8 cellular contexts compared by ENCODE assay signal in genomic region chr7:1569440-1569832, GRCh38. TPM values are rescaled to one million over a fixed set of nuclear protein-coding genes. Genes with fewer than 3 reads are reported as not detected.
A peak's percentile ranks its signal among the peaks of the same experiment; 100 is the strongest.
DNase-seq lines count a peak whose midpoint lies in the region; ATAC-seq, FAIRE-seq and TF ChIP-seq lines count a peak whose summit lies in the region.

No MANE protein-coding gene starts in this region.

- H2AFZ ChIP-seq in HepG2 (ENCODE audit: low read length) = no peak overlapping the region

- H3K9me3 ChIP-seq in HepG2 (ENCODE audit: low read length) = no peaks in the 10 kb centered on the region
- H3K9me3 ChIP-seq in upper lobe of right lung = no peaks in the 10 kb centered on the region

- peak overlapping the region; percentile 79 for H3K4me3 Mint-ChIP-seq in activated naive CD4-positive, alpha-beta T cell treated with anti-CD3 and anti-CD28 coated beads for 36 hours

- no peak for TF ChIP-seq POLR2A in HepG2 (IDR thresholded peaks at IDR 0.05; ENCODE audit: insufficient read depth in 1 of 2, low read depth in 2 of 2, low read length in 2 of 2)

- TF ChIP-seq CTCF in HepG2 (CRISPR knock-in tag; IDR thresholded peaks at IDR 0.05) = no peak
- no peak for TF ChIP-seq CTCF in upper lobe of right lung (IDR thresholded peaks at IDR 0.05)

- no peak for DNase-seq in activated naive CD4-positive, alpha-beta T cell treated with anti-CD3 and anti-CD28 coated beads for 36 hours
- no peak for DNase-seq in activated naive CD4-positive, alpha-beta T cell (lab: John Stamatoyannopoulos, UW)
- DNase-seq in activated naive CD4-positive, alpha-beta T cell treated with anti-CD3 and anti-CD28 coated beads, Interleukin-2, amount 50 U/mL, for 72 hours (ENCODE audit: low spot score in 2 of 2) = no peak
- DNase-seq in HepG2 (ENCODE audit: low spot score) (no peak), upper lobe of right lung (no peak), HPDE6-E6E7 (ENCODE audit: extremely low spot score) (no peak), occipital lobe (lab: John Stamatoyannopoulos, UW) (no peak)

- H3K36me3 ChIP-seq in HepG2 (replicated peaks in 1 of 2; ENCODE audit: control insufficient read depth in 1 of 2, insufficient read depth in 2 of 2, low read length in 2 of 2) = peaks cover 2 to 14% of the 10 kb centered on the region in 2 experiments; a peak in 2 of 5 replicates
- peaks cover 11% of the 10 kb centered on the region for H3K36me3 ChIP-seq in upper lobe of right lung

- peak overlapping the region; percentile 86 for H3K27ac Mint-ChIP-seq in activated naive CD4-positive, alpha-beta T cell treated with anti-CD3 and anti-CD28 coated beads for 36 hours
- peak overlapping the region; percentile 90 to 92 for H3K27ac Mint-ChIP-seq in activated naive CD4-positive, alpha-beta T cell treated with anti-CD3 and anti-CD28 coated beads, Interleukin-2, amount 50 U/mL, for 72 hours

- no peaks in the 10 kb centered on the region for H3K27me3 Mint-ChIP-seq in activated naive CD4-positive, alpha-beta T cell treated with anti-CD3 and anti-CD28 coated beads for 36 hours (ENCODE audit: low read depth)

- FAIRE-seq in HepG2 (lab: Jason Lieb, UNC) = no peak

- H3K4me3 ChIP-seq in HepG2 (replicated peaks in 1 of 3; ENCODE audit: insufficient read depth in 1 of 3, low read depth in 2 of 3, low read length in 3 of 3) = peak overlapping the region; percentile 68 to 96 (median 86)
- peak overlapping the region; percentile 79 for H3K4me3 ChIP-seq in upper lobe of right lung

- TF ChIP-seq RAD21 in HepG2 (CRISPR knock-in tag; IDR thresholded peaks at IDR 0.05) = no peak

- H3K4me2 ChIP-seq in HepG2 (ENCODE audit: low read depth, low read length) = peak overlapping the region; percentile 91

- peak overlapping the region; percentile 97 for H3K9ac ChIP-seq in HepG2 (ENCODE audit: insufficient read depth, low read depth, low read length)

- TF ChIP-seq EP300 in HepG2 (IDR thresholded peaks at IDR 0.05; ENCODE audit: low read depth in 2 of 2, low read length in 2 of 2) (no peak), HepG2 (CRISPR knock-in tag; IDR thresholded peaks at IDR 0.05; ENCODE audit: borderline replicate concordance) (no peak)

- intact Hi-C loops in activated naive CD4-positive, alpha-beta T cell treated with anti-CD3 and anti-CD28 coated beads for 36 hours (cut with micrococcal nuclease) = loop anchor here (1.0 kb wide), 1 partner anchor 65 kb away; the partner anchor contains the start of gene INTS1
- intact Hi-C loops in HepG2 (cut with micrococcal nuclease; ENCODE audit: unreplicated experiment) = no loop called here
- intact Hi-C loops in upper lobe of right lung (cut with DNase I) = no loop called here

- no peaks in the 10 kb centered on the region; a peak in 1 of 5 replicates for H3K27me3 ChIP-seq in HepG2 (ENCODE audit: control insufficient read depth in 1 of 2, insufficient read depth in 2 of 2, low read length in 2 of 2)
- H3K27me3 ChIP-seq in upper lobe of right lung = no peaks in the 10 kb centered on the region

- H3K79me2 ChIP-seq in HepG2 (ENCODE audit: insufficient read depth, low read length) = peaks cover 7% of the 10 kb centered on the region

- H3K4me1 ChIP-seq in HepG2 (ENCODE audit: insufficient read depth, low read length) = peaks cover 37% of the 10 kb centered on the region
- H3K4me1 ChIP-seq in upper lobe of right lung = peaks cover 24% of the 10 kb centered on the region

- H3K9me3 Mint-ChIP-seq in activated naive CD4-positive, alpha-beta T cell treated with anti-CD3 and anti-CD28 coated beads for 36 hours = no peaks in the 10 kb centered on the region
- H3K9me3 Mint-ChIP-seq in activated naive CD4-positive, alpha-beta T cell treated with anti-CD3 and anti-CD28 coated beads, Interleukin-2, amount 50 U/mL, for 72 hours = no peaks in the 10 kb centered on the region

- H3K27ac ChIP-seq in HepG2 (ENCODE audit: extremely low read length, insufficient read depth, low read length) = peak overlapping the region; percentile 63
- peak overlapping the region; percentile 93 for H3K27ac ChIP-seq in upper lobe of right lung

- WGBS in HepG2 (ENCODE audit: low lambda C conversion rate) = 2% methylated on average over 27 of the region's 27 CpGs

- POLR2A ChIA-PET in HepG2 (lab: Yijun Ruan, JAX) = interaction anchor here (1.5 to 2.1 kb wide), 2 partner anchors 14 to 33 kb away, joined by 5 to 6 read pairs; partner anchors contain the start of gene TMEM184A

- no peaks in the 10 kb centered on the region for H4K20me1 ChIP-seq in HepG2 (ENCODE audit: insufficient read depth, low read length)

- ATAC-seq in activated naive CD4-positive, alpha-beta T cell treated with anti-CD3 and anti-CD28 coated beads, Interleukin-2, amount 50 U/mL, for 72 hours = peak in 1 of 2 donors; percentile 50
- ATAC-seq in HepG2 (no peak), upper lobe of right lung (no peak), GM18909 (IDR thresholded peaks at IDR 0.05; ENCODE audit: poor library complexity, unreplicated experiment) (no peak)

- H3K36me3 Mint-ChIP-seq in activated naive CD4-positive, alpha-beta T cell treated with anti-CD3 and anti-CD28 coated beads for 36 hours (ENCODE audit: low read depth) = peaks cover 27% of the 10 kb centered on the region
- H3K36me3 Mint-ChIP-seq in activated naive CD4-positive, alpha-beta T cell treated with anti-CD3 and anti-CD28 coated beads, Interleukin-2, amount 50 U/mL, for 72 hours = peaks cover 8 to 18% of the 10 kb centered on the region in 2 donors

- CTCF ChIA-PET in activated naive CD4-positive, alpha-beta T cell treated with anti-CD3 and anti-CD28 coated beads for 36 hours (lab: Charles Lee) = interaction anchor here (0.6 kb wide), 1 partner anchor 10 kb away, joined by 4 read pairs; no protein-coding TSS in a partner anchor
- CTCF ChIA-PET in HepG2 (lab: Yijun Ruan, JAX; ENCODE audit: low intra/inter-chr PET ratio, low total read pairs) = no interaction called here

- peaks cover 37% of the 10 kb centered on the region for H3K4me1 Mint-ChIP-seq in activated naive CD4-positive, alpha-beta T cell treated with anti-CD3 and anti-CD28 coated beads for 36 hours (ENCODE audit: low read depth)

- no TSS peak for BruUV-seq in HepG2 (replicated peaks; lab: Mats Ljungman, UMichigan)

- in situ Hi-C loops in HepG2 (cut with HindIII; ENCODE audit: extremely low pct_ligation_motif_present, low pct_unique_long_range_greater_than_20kb) = no loop called here

RNA-seq across cellular contexts. Expression of gene PSMG3, which starts 0.4 kb away (rescaled TPM):
- total RNA-seq in activated naive CD4-positive, alpha-beta T cell treated with anti-CD3 and anti-CD28 coated beads for 36 hours = 10 to 100 TPM; 29.8 to 33.9 TPM
- 10 to 100 TPM; 26.8 to 36.4 TPM for total RNA-seq in activated naive CD4-positive, alpha-beta T cell treated with anti-CD3 and anti-CD28 coated beads, Interleukin-2, amount 50 U/mL, for 72 hours
- total RNA-seq in HepG2 (2016; rRNA removed; fragmentation: Illumina TruSeq; extraction: Trizol) (46.7 and 48.4 TPM in 2 replicates), upper lobe of right lung (20.3 TPM), occipital lobe (19.2 TPM)
- 83.1 and 98.2 TPM in 2 replicates for total RNA-seq in HepG2 (2016; cell fraction: cytosol; rRNA removed; fragmentation: Illumina TruSeq; extraction: Trizol; ENCODE audit: low read depth)
- total RNA-seq in HepG2 (2016; cell fraction: insoluble cytoplasmic fraction; rRNA removed; fragmentation: Illumina TruSeq; extraction: Trizol) = 50.6 and 51.2 TPM in 2 replicates
- 102 and 118 TPM in 2 replicates for total RNA-seq in HepG2 (2016; cell fraction: membrane; rRNA removed; fragmentation: Illumina TruSeq; extraction: Trizol)
- 24.1 and 28.4 TPM in 2 replicates for total RNA-seq in HepG2 (2016; cell fraction: nucleus; rRNA removed; fragmentation: Illumina TruSeq; extraction: Trizol)
- 29.3 and 29.6 TPM in 2 replicates for polyA plus RNA-seq in HepG2 (2011; rRNA removed)
- 36.1 and 44.9 TPM in 2 replicates for polyA plus RNA-seq in HepG2 (2011; cell fraction: cytosol; rRNA removed)
- 29.2 and 39.8 TPM in 2 replicates for polyA plus RNA-seq in HepG2 (2011; cell fraction: nucleus; rRNA removed)
- polyA plus RNA-seq in HepG2 (2012) = 15.8 and 28.3 TPM in 2 replicates
- polyA plus RNA-seq in HepG2 (2016; cell fraction: cytosol; fragmentation: Illumina TruSeq; extraction: Trizol; ENCODE audit: low read depth) = 72.7 and 106 TPM in 2 replicates
- polyA plus RNA-seq in HepG2 (2016; cell fraction: insoluble cytoplasmic fraction; fragmentation: Illumina TruSeq; extraction: Trizol; ENCODE audit: low read depth) = 49.5 and 55.3 TPM in 2 replicates
- 82.6 and 104 TPM in 2 replicates for polyA plus RNA-seq in HepG2 (2016; cell fraction: membrane; fragmentation: Illumina TruSeq; extraction: Trizol; ENCODE audit: low read depth)
- polyA plus RNA-seq in HepG2 (2016; cell fraction: nucleus; fragmentation: Illumina TruSeq; extraction: Trizol; ENCODE audit: insufficient read depth, low read depth) = 48.5 and 51.1 TPM in 2 replicates
- 17.7 and 43.7 TPM in 2 replicates for polyA minus RNA-seq in HepG2 (2011; rRNA and poly(A)+ RNA removed; ENCODE audit: low replicate concordance)
- polyA minus RNA-seq in HepG2 (2011; cell fraction: cytosol; rRNA and poly(A)+ RNA removed) = 8.9 and 9.7 TPM in 2 replicates
- 4.7 and 6.2 TPM in 2 replicates for polyA minus RNA-seq in HepG2 (2011; cell fraction: nucleus; rRNA and poly(A)+ RNA removed)

RNA-seq across cellular contexts. Expression of gene TMEM184A, which starts 13.4 kb away (rescaled TPM):
- total RNA-seq in activated naive CD4-positive, alpha-beta T cell treated with anti-CD3 and anti-CD28 coated beads for 36 hours = under 1 TPM in 1 of 2 experiments, not detected in 1; 0.36 TPM
- under 1 TPM; 0.12 to 0.73 TPM for total RNA-seq in activated naive CD4-positive, alpha-beta T cell treated with anti-CD3 and anti-CD28 coated beads, Interleukin-2, amount 50 U/mL, for 72 hours
- 3.1 and 9.5 TPM in 2 replicates for total RNA-seq in HepG2 (2016; rRNA removed; fragmentation: Illumina TruSeq; extraction: Trizol)
- 4.3 and 4.6 TPM in 2 replicates for total RNA-seq in HepG2 (2016; cell fraction: cytosol; rRNA removed; fragmentation: Illumina TruSeq; extraction: Trizol; ENCODE audit: low read depth)
- 3.8 and 10.6 TPM in 2 replicates for total RNA-seq in HepG2 (2016; cell fraction: insoluble cytoplasmic fraction; rRNA removed; fragmentation: Illumina TruSeq; extraction: Trizol)
- total RNA-seq in HepG2 (2016; cell fraction: membrane; rRNA removed; fragmentation: Illumina TruSeq; extraction: Trizol) = 5.7 and 6.3 TPM in 2 replicates
- total RNA-seq in HepG2 (2016; cell fraction: nucleus; rRNA removed; fragmentation: Illumina TruSeq; extraction: Trizol) = 11.4 and 11.7 TPM in 2 replicates
- 20.4 and 33.1 TPM in 2 replicates for polyA plus RNA-seq in HepG2 (2011; rRNA removed)
- 9.9 and 13.2 TPM in 2 replicates for polyA plus RNA-seq in HepG2 (2011; cell fraction: cytosol; rRNA removed)
- polyA plus RNA-seq in HepG2 (2011; cell fraction: nucleus; rRNA removed) = 144 and 175 TPM in 2 replicates
- polyA plus RNA-seq in HepG2 (2012) = 8.4 and 10.9 TPM in 2 replicates
- polyA plus RNA-seq in HepG2 (2016; cell fraction: cytosol; fragmentation: Illumina TruSeq; extraction: Trizol; ENCODE audit: low read depth) = 3.6 and 4.0 TPM in 2 replicates
- 4.3 and 5.0 TPM in 2 replicates for polyA plus RNA-seq in HepG2 (2016; cell fraction: insoluble cytoplasmic fraction; fragmentation: Illumina TruSeq; extraction: Trizol; ENCODE audit: low read depth)
- 4.3 and 5.3 TPM in 2 replicates for polyA plus RNA-seq in HepG2 (2016; cell fraction: membrane; fragmentation: Illumina TruSeq; extraction: Trizol; ENCODE audit: low read depth)
- 25.4 and 29.2 TPM in 2 replicates for polyA plus RNA-seq in HepG2 (2016; cell fraction: nucleus; fragmentation: Illumina TruSeq; extraction: Trizol; ENCODE audit: insufficient read depth, low read depth)
- 70.5 and 85.2 TPM in 2 replicates for polyA minus RNA-seq in HepG2 (2011; rRNA and poly(A)+ RNA removed; ENCODE audit: low replicate concordance)
- polyA minus RNA-seq in HepG2 (2011; cell fraction: cytosol; rRNA and poly(A)+ RNA removed) = 6.3 and 12.4 TPM in 2 replicates
- 27.6 and 31.7 TPM in 2 replicates for polyA minus RNA-seq in HepG2 (2011; cell fraction: nucleus; rRNA and poly(A)+ RNA removed)
- 4.4 TPM for total RNA-seq in upper lobe of right lung
- total RNA-seq in occipital lobe = not detected

RNA-seq across cellular contexts. Expression of gene MAFK, which starts 38.9 kb away (rescaled TPM):
- total RNA-seq in activated naive CD4-positive, alpha-beta T cell treated with anti-CD3 and anti-CD28 coated beads for 36 hours = 10 to 100 TPM; 33.0 to 34.6 TPM
- total RNA-seq in activated naive CD4-positive, alpha-beta T cell treated with anti-CD3 and anti-CD28 coated beads, Interleukin-2, amount 50 U/mL, for 72 hours = 10 to 100 TPM; 34.1 to 37.3 TPM
- total RNA-seq in HepG2 (2016; rRNA removed; fragmentation: Illumina TruSeq; extraction: Trizol) = 9.2 and 10.4 TPM in 2 replicates
- 1.4 and 1.5 TPM in 2 replicates for total RNA-seq in HepG2 (2016; cell fraction: cytosol; rRNA removed; fragmentation: Illumina TruSeq; extraction: Trizol; ENCODE audit: low read depth)
- 8.1 and 11.1 TPM in 2 replicates for total RNA-seq in HepG2 (2016; cell fraction: insoluble cytoplasmic fraction; rRNA removed; fragmentation: Illumina TruSeq; extraction: Trizol)
- 4.0 and 4.6 TPM in 2 replicates for total RNA-seq in HepG2 (2016; cell fraction: membrane; rRNA removed; fragmentation: Illumina TruSeq; extraction: Trizol)
- 6.5 TPM in 2 replicates for total RNA-seq in HepG2 (2016; cell fraction: nucleus; rRNA removed; fragmentation: Illumina TruSeq; extraction: Trizol)
- polyA plus RNA-seq in HepG2 (2011; rRNA removed) = 7.3 and 13.8 TPM in 2 replicates
- 6.2 and 7.3 TPM in 2 replicates for polyA plus RNA-seq in HepG2 (2011; cell fraction: cytosol; rRNA removed)
- 63.2 and 72.7 TPM in 2 replicates for polyA plus RNA-seq in HepG2 (2011; cell fraction: nucleus; rRNA removed)
- 15.2 and 31.6 TPM in 2 replicates for polyA plus RNA-seq in HepG2 (2012)
- polyA plus RNA-seq in HepG2 (2016; cell fraction: cytosol; fragmentation: Illumina TruSeq; extraction: Trizol; ENCODE audit: low read depth) = 0.54 and 0.61 TPM in 2 replicates
- 6.5 and 8.2 TPM in 2 replicates for polyA plus RNA-seq in HepG2 (2016; cell fraction: insoluble cytoplasmic fraction; fragmentation: Illumina TruSeq; extraction: Trizol; ENCODE audit: low read depth)
- polyA plus RNA-seq in HepG2 (2016; cell fraction: membrane; fragmentation: Illumina TruSeq; extraction: Trizol; ENCODE audit: low read depth) = 1.9 TPM in 2 replicates
- 19.6 and 20.9 TPM in 2 replicates for polyA plus RNA-seq in HepG2 (2016; cell fraction: nucleus; fragmentation: Illumina TruSeq; extraction: Trizol; ENCODE audit: insufficient read depth, low read depth)
- polyA minus RNA-seq in HepG2 (2011; rRNA and poly(A)+ RNA removed; ENCODE audit: low replicate concordance) = 11.1 and 17.4 TPM in 2 replicates
- 12.7 and 12.8 TPM in 2 replicates for polyA minus RNA-seq in HepG2 (2011; cell fraction: cytosol; rRNA and poly(A)+ RNA removed)
- polyA minus RNA-seq in HepG2 (2011; cell fraction: nucleus; rRNA and poly(A)+ RNA removed) = 10.8 and 12.7 TPM in 2 replicates
- 64.8 TPM for total RNA-seq in upper lobe of right lung
- total RNA-seq in occipital lobe = 6.9 TPM
